Comparison of ENCODE assay signal across 8 cellular contexts in genomic region chr15:67836134-67836455, GRCh38. TPM values are rescaled to one million over a fixed set of nuclear protein-coding genes. Genes with fewer than 3 reads are reported as not detected.
A peak's percentile ranks its signal among the peaks of the same experiment; 100 is the strongest.
DNase-seq lines count a peak whose midpoint lies in the region; ATAC-seq and TF ChIP-seq lines count a peak whose summit lies in the region.
"Had no signal": no experiment of that assay in that cellular context is flagged by ENCODE, and none has a peak within 500 bp of the region (broad histone marks: within the 10 kb centered on the region; RNA-seq: fewer than 3 reads in every experiment).

No MANE protein-coding gene starts in this region.

- H3K4me3 ChIP-seq in GM12864 (ENCODE audit: low read depth, low read length) (peak overlapping the region; percentile 51), foreskin fibroblast (ENCODE audit: low read depth in 1 of 2, low read length in 2 of 2) (peak overlapping the region; percentile 30 to 51), skeletal muscle cell (ENCODE audit: low read depth, low read length) (peak overlapping the region; percentile 30)

- H3K27me3 Mint-ChIP-seq in T-helper 17 cell: peaks cover 50% of the 10 kb centered on the region

- TF ChIP-seq CTCF in GM12864 (IDR thresholded peaks at IDR 0.05; ENCODE audit: low read depth, low read length, missing control alignments) (no peak), foreskin fibroblast (IDR thresholded peaks at IDR 0.05; ENCODE audit: low read depth, low read length) (no peak)

- no peaks in the 10 kb centered on the region for H3K9me3 ChIP-seq in T-helper 17 cell (ENCODE audit: control insufficient read depth, low read length, poor library complexity, severe bottlenecking)

- no peak for DNase-seq in GM12864 (ENCODE audit: low read depth)
- no peak for DNase-seq in T-helper 17 cell
- DNase-seq in foreskin fibroblast: peak in 1 of 2 donors; percentile 42
- no peak for DNase-seq in skeletal muscle cell (ENCODE audit: low read depth)
- no peak for DNase-seq in epidermal melanocyte (ENCODE audit: insufficient read length, low spot score)
- DNase-seq in NCI-H510A treated with DMSO at 0.1 percent for 48 hours (lab: John Stamatoyannopoulos, UW): no peak
- no peak for DNase-seq in Kasumi-1 (lab: John Stamatoyannopoulos, UW)
- DNase-seq: HCEC 1CT had no signal

- peak overlapping the region; percentile 67 for H3K27ac Mint-ChIP-seq in T-helper 17 cell

- H3K4me3 Mint-ChIP-seq in T-helper 17 cell: peak overlapping the region; percentile 92

- peaks cover 9% of the 10 kb centered on the region for H3K36me3 Mint-ChIP-seq in T-helper 17 cell (ENCODE audit: low read depth)

- no peak for ATAC-seq in T-helper 17 cell

- H3K4me1 Mint-ChIP-seq in T-helper 17 cell: peaks cover 41% of the 10 kb centered on the region

RNA-seq across cellular contexts. Expression of gene RNU6-1, which starts 3.8 kb away (rescaled TPM):
- not detected for total RNA-seq in T-helper 17 cell

RNA-seq across cellular contexts. Expression of gene SKOR1, which starts 10.8 kb away (rescaled TPM):
- 1 to 10 TPM; 2.2 to 2.7 TPM for total RNA-seq in T-helper 17 cell
